2 cellular contexts compared by ENCODE assay signal in genomic region chr20:52747736-52748135, GRCh38.
TF ChIP-seq lines count a peak whose summit lies in the region.

No MANE protein-coding gene starts in this region.

TF ChIP-seq in GM12878, 131 proteins besides CTCF, POLR2A, EP300 and RAD21:
- TF ChIP-seq ZNF24 (IDR thresholded peaks at IDR 0.05): no peak
- no peak for TF ChIP-seq SPI1 (IDR thresholded peaks at IDR 0.05; ENCODE audit: borderline replicate concordance, insufficient read depth, low read depth, low read length)
- TF ChIP-seq PAX5 (IDR thresholded peaks at IDR 0.05; ENCODE audit: borderline replicate concordance, low read depth, low read length): no peak
- TF ChIP-seq USF2 (IDR thresholded peaks at IDR 0.05; ENCODE audit: borderline replicate concordance, low read depth, low read length): no peak
- TF ChIP-seq NFYA (IDR thresholded peaks at IDR 0.05; ENCODE audit: borderline replicate concordance, low read depth, low read length): no peak
- no peak for TF ChIP-seq RELA (IDR thresholded peaks at IDR 0.05; ENCODE audit: borderline replicate concordance, partially characterized antibody)
- TF ChIP-seq JUNB (IDR thresholded peaks at IDR 0.05): no peak
- no peak for TF ChIP-seq SIX5 (IDR thresholded peaks at IDR 0.05; ENCODE audit: low read depth, low read length, severe bottlenecking)
- TF ChIP-seq CBFB (IDR thresholded peaks at IDR 0.05; ENCODE audit: low read depth): no peak
- TF ChIP-seq ETV6 (conservative IDR thresholded peaks at IDR 0.05 in 1 of 2, IDR thresholded peaks at IDR 0.05 in 1 of 2; ENCODE audit: borderline replicate concordance in 1 of 2, low read depth in 1 of 2): no peak
- no peak for TF ChIP-seq ASH2L (IDR thresholded peaks at IDR 0.05; ENCODE audit: borderline replicate concordance, low read depth)
- TF ChIP-seq ZSCAN29 (IDR thresholded peaks at IDR 0.05): no peak
- no peak for TF ChIP-seq ZNF384 (IDR thresholded peaks at IDR 0.05; ENCODE audit: borderline replicate concordance, low read depth, low read length)

TF ChIP-seq in HepG2, 621 proteins besides CTCF, POLR2A, EP300 and RAD21:
- TF ChIP-seq HOXA9 (CRISPR knock-in tag; IDR thresholded peaks at IDR 0.05; ENCODE audit: borderline replicate concordance) (no peak), ZBTB33 (CRISPR knock-in tag; IDR thresholded peaks at IDR 0.05) (no peak), ZNF740 (CRISPR knock-in tag; IDR thresholded peaks at IDR 0.05) (no peak), MXD4 (CRISPR knock-in tag; IDR thresholded peaks at IDR 0.05) (no peak), ZNF782 (CRISPR knock-in tag; IDR thresholded peaks at IDR 0.05; ENCODE audit: borderline replicate concordance) (no peak), THRA (CRISPR knock-in tag; IDR thresholded peaks at IDR 0.05; ENCODE audit: borderline replicate concordance) (0 out of 2 replicates have a peak, but pooled peaks have one; percentile 21), ZSCAN5A (CRISPR knock-in tag; IDR thresholded peaks at IDR 0.05; ENCODE audit: borderline replicate concordance) (no peak), IRF1 (CRISPR knock-in tag; IDR thresholded peaks at IDR 0.05; ENCODE audit: low read depth) (no peak), SMC3 (IDR thresholded peaks at IDR 0.05; ENCODE audit: low read length) (peak; percentile 72), MEF2D (CRISPR knock-in tag; IDR thresholded peaks at IDR 0.05) (no peak), ZSCAN12 (CRISPR knock-in tag; IDR thresholded peaks at IDR 0.05) (no peak), ZNF737 (CRISPR knock-in tag; IDR thresholded peaks at IDR 0.05; ENCODE audit: borderline replicate concordance) (no peak), ZNF460 (CRISPR knock-in tag; IDR thresholded peaks at IDR 0.05; ENCODE audit: borderline replicate concordance) (no peak), XRCC5 (optimal IDR thresholded peaks at IDR 0.05; ENCODE audit: low read length) (peak; percentile 21), FLYWCH1 (CRISPR knock-in tag; IDR thresholded peaks at IDR 0.05) (no peak), SALL2 (CRISPR knock-in tag; IDR thresholded peaks at IDR 0.05) (no peak), ZNF232 (CRISPR knock-in tag; IDR thresholded peaks at IDR 0.05; ENCODE audit: borderline replicate concordance) (no peak), ZFYVE20 (CRISPR knock-in tag; IDR thresholded peaks at IDR 0.05; ENCODE audit: borderline replicate concordance, low read depth) (no peak), FOXO4 (CRISPR knock-in tag; conservative IDR thresholded peaks at IDR 0.05) (no peak), PATZ1 (CRISPR knock-in tag; IDR thresholded peaks at IDR 0.05) (no peak), SMAD9 (CRISPR knock-in tag; IDR thresholded peaks at IDR 0.05) (no peak), STAG1 (CRISPR knock-in tag; IDR thresholded peaks at IDR 0.05) (peak; percentile 93)
